ENCODE assay signal across 16 cellular contexts in the genomic region with DNA sequence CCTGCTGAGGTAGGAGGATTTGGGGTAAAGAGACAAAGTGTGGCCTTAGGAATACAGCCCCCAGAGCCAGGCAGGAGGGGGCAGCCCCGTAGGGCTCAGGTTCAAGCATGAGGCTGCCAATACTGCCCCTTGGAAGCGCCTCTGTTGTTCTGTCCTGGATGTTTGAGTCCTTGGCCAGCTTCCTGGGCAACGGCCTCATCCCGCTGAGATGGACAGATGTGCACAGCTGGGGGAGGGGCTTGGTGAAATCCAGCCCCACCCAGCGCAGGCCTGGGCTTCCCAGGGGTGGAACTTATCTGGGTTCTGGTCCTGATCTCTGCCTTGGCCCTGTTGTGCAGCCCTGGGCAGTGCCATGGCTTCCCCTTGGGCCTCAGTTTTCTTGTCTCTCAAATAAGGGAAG. TPM values are rescaled to one million over a fixed set of nuclear protein-coding genes. Genes with fewer than 3 reads are reported as not detected.
DNase-seq lines count a peak whose midpoint lies in the region; ATAC-seq and TF ChIP-seq lines count a peak whose summit lies in the region.
"Had no signal": no experiment of that assay in that cellular context is flagged by ENCODE, and none has a peak within 500 bp of the region (broad histone marks: within the 10 kb centered on the region; RNA-seq: fewer than 3 reads in every experiment).

No MANE protein-coding gene starts in this region.

- H3K9me2 ChIP-seq in GM23338 (ENCODE audit: insufficient read depth) = no peaks in the 10 kb centered on the region; the same call in 1 of the 2 replicates

- no peak overlapping the region for H3T11ph ChIP-seq in H9 (ENCODE audit: low read length)

- no CpG with 5 or more reads among the region's 5 CpGs for WGBS in H9 (ENCODE audit: extremely low coverage, insufficient read length, low lambda C conversion rate)
- no CpG with 5 or more reads among the region's 5 CpGs for WGBS in neuronal stem cell (ENCODE audit: extremely low coverage in 2 of 2, insufficient read length in 2 of 2, insufficient replicate concordance in 1 of 2), 2 donors

- H3K27me3 ChIP-seq in GM23338 (ENCODE audit: insufficient read depth) (no peaks in the 10 kb centered on the region), H9 (ENCODE audit: insufficient read depth, low read length) (no peaks in the 10 kb centered on the region), neuronal stem cell (ENCODE audit: control insufficient read depth in 3 of 3, insufficient read depth in 3 of 3, low read depth in 1 of 3, low read length in 3 of 3) (peaks cover 0 to 2% (median 0%) of the 10 kb centered on the region in 3 experiments)
- H3K27me3 ChIP-seq: BLaER1, Peyer's patch, SJSA1 had no signal

- H4K20me1 ChIP-seq in GM23338 (replicated peaks; ENCODE audit: insufficient read depth) (no peaks in the 10 kb centered on the region), H9 (ENCODE audit: control insufficient read depth, insufficient read depth, insufficient read length) (peaks cover 3% of the 10 kb centered on the region)
- H4K20me1 ChIP-seq: BLaER1 had no signal

- H4K5ac ChIP-seq in H9 (ENCODE audit: insufficient read length, low read depth, low read length) = no peak overlapping the region

- H3K36me3 Mint-ChIP-seq in GM23338 (ENCODE audit: low read depth) (no peaks in the 10 kb centered on the region), H9 (ENCODE audit: insufficient read depth in 1 of 3, low read depth in 3 of 3) (no peaks in the 10 kb centered on the region; a peak in 1 of 7 replicates)

- H2BK20ac ChIP-seq in H9 (ENCODE audit: low read depth, low read length, poor library complexity, severe bottlenecking) = no peak overlapping the region

- no peaks in the 10 kb centered on the region; the same call in 2 of the 3 replicates for H3K9me3 Mint-ChIP-seq in GM23338
- H3K9me3 Mint-ChIP-seq in H9 = peaks cover 3% of the 10 kb centered on the region in 2 experiments; a peak in 2 of 5 replicates
- H3K9me3 Mint-ChIP-seq: CD4-positive, alpha-beta T cell had no signal

- H4K8ac ChIP-seq in H9 (replicated peaks; ENCODE audit: insufficient read length, low read depth, low read length) (no peak overlapping the region), neuronal stem cell (ENCODE audit: low read depth, low read length) (peak overlapping the region; percentile 19)

- H3F3A ChIP-seq in GM23338 (replicated peaks; ENCODE audit: low read depth) = 0 out of 2 replicates have a peak, but pooled peaks cover 6% of the 10 kb centered on the region

- TF ChIP-seq CTCF in GM23338 (conservative IDR thresholded peaks at IDR 0.05; ENCODE audit: low read depth in 2 of 2) (no peak), H9 (conservative IDR thresholded peaks at IDR 0.05) (no peak), choroid plexus epithelial cell (conservative IDR thresholded peaks at IDR 0.05; ENCODE audit: low read depth, low read length) (no peak)

- H3K4me3 Mint-ChIP-seq in GM23338 = no peak overlapping the region
- H3K4me3 Mint-ChIP-seq in H9 = no peak overlapping the region
- H3K4me3 Mint-ChIP-seq: CD4-positive, alpha-beta T cell had no signal

- H3K23me2 ChIP-seq in H9 (ENCODE audit: insufficient read length, low read depth, low read length, poor library complexity, severe bottlenecking) = no peaks in the 10 kb centered on the region

- H2BK120ac ChIP-seq in H9 (ENCODE audit: low read depth, low read length, poor library complexity, severe bottlenecking) (no peak overlapping the region), neuronal stem cell (ENCODE audit: low read depth, low read length) (no peak overlapping the region)

- DNase-seq in GM23338 (ENCODE audit: low spot score) (no peak), H9 (no peak), choroid plexus epithelial cell (ENCODE audit: low read depth) (peak; percentile 18), neuronal stem cell (ENCODE audit: low spot score) (no peak), epidermal melanocyte (ENCODE audit: insufficient read length, low spot score) (no peak), NCI-H345 (lab: John Stamatoyannopoulos, UW) (no peak)
- DNase-seq: CD4-positive, alpha-beta T cell; COR-L47; GM23248; NCI-H1417; NCI-H1694 treated with DMSO at 0.1 percent for 48 hours; Peyer's patch had no signal

- H3K27ac Mint-ChIP-seq in GM23338 (no peak overlapping the region; the same call in 1 of the 2 replicates), H9 (no peak overlapping the region)
- H3K27ac Mint-ChIP-seq: CD4-positive, alpha-beta T cell had no signal

- no peak overlapping the region for H2AK5ac ChIP-seq in H9 (ENCODE audit: insufficient read length, low read length)
- peak overlapping the region; percentile 66 for H2AK5ac ChIP-seq in neuronal stem cell (ENCODE audit: low read depth, low read length)

- H2BK15ac ChIP-seq in H9 (ENCODE audit: low read depth, low read length) (no peak overlapping the region), neuronal stem cell (ENCODE audit: low read length) (peak overlapping the region; percentile 22)

- no peak overlapping the region for H3K4ac ChIP-seq in H9 (ENCODE audit: low read depth, low read length)
- H3K4ac ChIP-seq in neuronal stem cell (ENCODE audit: low read length) = no peak overlapping the region

- no peak overlapping the region for H3K56ac ChIP-seq in H9 (ENCODE audit: insufficient read length, low read depth, low read length)

- H3K27me3 Mint-ChIP-seq in GM23338 (ENCODE audit: insufficient read depth, low read depth, poor library complexity) (peaks cover 8% of the 10 kb centered on the region), H9 (ENCODE audit: low read depth) (peaks cover 5% of the 10 kb centered on the region)
- H3K27me3 Mint-ChIP-seq: CD4-positive, alpha-beta T cell had no signal

- H3K14ac ChIP-seq in H9 (ENCODE audit: insufficient read depth, low read length) (peak overlapping the region; percentile 18; the same call in 1 of the 2 replicates), neuronal stem cell (ENCODE audit: low read length) (no peak overlapping the region)

- peaks cover 11% of the 10 kb centered on the region for H3K4me1 ChIP-seq in GM23338 (ENCODE audit: insufficient read depth)
- peaks cover 5% of the 10 kb centered on the region; the same call in 1 of the 2 replicates for H3K4me1 ChIP-seq in H9 (ENCODE audit: insufficient read depth, low read length)
- peaks cover 16 to 21% of the 10 kb centered on the region in 2 donors for H3K4me1 ChIP-seq in neuronal stem cell (ENCODE audit: control insufficient read depth in 2 of 2, insufficient read depth in 1 of 2, low read depth in 1 of 2, low read length in 2 of 2)
- H3K4me1 ChIP-seq: Peyer's patch, SJSA1 had no signal

- H2BK12ac ChIP-seq in H9 (ENCODE audit: insufficient read length, low read depth, low read length) = no peak overlapping the region
- no peak overlapping the region for H2BK12ac ChIP-seq in neuronal stem cell (ENCODE audit: low read length)

- H3K79me2 ChIP-seq in GM23338 (replicated peaks; ENCODE audit: insufficient read depth) (no peaks in the 10 kb centered on the region), H9 (ENCODE audit: insufficient read depth, low read length) (no peaks in the 10 kb centered on the region)

- H2AFZ ChIP-seq in GM23338 (peak overlapping the region; percentile 78; the same call in 1 of the 2 replicates), H9 (ENCODE audit: low read length) (no peak overlapping the region), neuronal stem cell (ENCODE audit: low read length) (peak overlapping the region; percentile 84)
- H2AFZ ChIP-seq: GM23248 had no signal

- H3K23ac ChIP-seq in H9 (ENCODE audit: insufficient read length, low read depth, low read length) (no peak overlapping the region), neuronal stem cell (ENCODE audit: low read depth, low read length, poor library complexity) (peak overlapping the region; percentile 76)

- ATAC-seq in GM23338 (no peak), GM18498 (IDR thresholded peaks at IDR 0.05; ENCODE audit: unreplicated experiment) (no peak)

- H3K4me3 ChIP-seq in GM23338 = no peak overlapping the region
- no peak overlapping the region for H3K4me3 ChIP-seq in choroid plexus epithelial cell (ENCODE audit: low read depth, low read length)
- no peak overlapping the region for H3K4me3 ChIP-seq in neuronal stem cell (ENCODE audit: low read length in 2 of 2)
- H3K4me3 ChIP-seq: BLaER1, GM23248, Peyer's patch, SJSA1 had no signal

- no peak overlapping the region for H3K18ac ChIP-seq in H9 (ENCODE audit: insufficient read length, low read depth, low read length)
- H3K18ac ChIP-seq in neuronal stem cell (ENCODE audit: low read length) = no peak overlapping the region

- H2BK5ac ChIP-seq in H9 (ENCODE audit: insufficient read length, low read length) (no peak overlapping the region), neuronal stem cell (ENCODE audit: low read length) (no peak overlapping the region)

- H3K79me1 ChIP-seq in H9 (ENCODE audit: insufficient read depth, low read depth, low read length, poor library complexity, severe bottlenecking) (no peaks in the 10 kb centered on the region), neuronal stem cell (ENCODE audit: low read depth, low read length) (no peaks in the 10 kb centered on the region)

- peaks cover 24% of the 10 kb centered on the region for H3K4me1 Mint-ChIP-seq in GM23338
- H3K4me1 Mint-ChIP-seq in H9 = peaks cover 23 to 37% of the 10 kb centered on the region in 2 experiments

- H3K36me3 ChIP-seq in GM23338 (ENCODE audit: insufficient read depth) (no peaks in the 10 kb centered on the region), neuronal stem cell (replicated peaks in 1 of 2; ENCODE audit: control insufficient read depth in 2 of 2, insufficient read depth in 2 of 2, low read length in 2 of 2) (no peaks in the 10 kb centered on the region)
- H3K36me3 ChIP-seq: BLaER1, Peyer's patch, SJSA1 had no signal

- H3K27ac ChIP-seq in GM23338 (ENCODE audit: low read depth) = no peak overlapping the region
- no peak overlapping the region for H3K27ac ChIP-seq in H9 (ENCODE audit: insufficient read length, low read depth, low read length)
- H3K27ac ChIP-seq in neuronal stem cell (replicated peaks; ENCODE audit: low read length) = no peak overlapping the region
- H3K27ac ChIP-seq: BLaER1, GM23248, Peyer's patch, SJSA1 had no signal

- H3K9ac ChIP-seq in H9 (ENCODE audit: extremely low read depth, insufficient read length, low read length) (no peak overlapping the region), neuronal stem cell (ENCODE audit: low read depth, low read length, poor library complexity) (no peak overlapping the region)
- H3K9ac ChIP-seq: BLaER1, GM23248 had no signal

- no peaks in the 10 kb centered on the region for H3K9me3 ChIP-seq in H9 (ENCODE audit: control insufficient read depth, low read depth, low read length)
- peaks cover 0 to 6% of the 10 kb centered on the region in 2 donors for H3K9me3 ChIP-seq in neuronal stem cell (replicated peaks in 1 of 2; ENCODE audit: control insufficient read depth in 2 of 2, insufficient read depth in 1 of 2, low read depth in 1 of 2, low read length in 2 of 2)
- H3K9me3 ChIP-seq: BLaER1, Peyer's patch, SJSA1 had no signal

- H4K91ac ChIP-seq in H9 (ENCODE audit: insufficient read length, low read depth, low read length) (no peak overlapping the region), neuronal stem cell (ENCODE audit: low read depth, low read length, poor library complexity) (no peak overlapping the region)

- H3K4me2 ChIP-seq in GM23338 = no peak overlapping the region
- no peak overlapping the region for H3K4me2 ChIP-seq in H9 (ENCODE audit: insufficient read depth, insufficient read length, low read length)
- H3K4me2 ChIP-seq in neuronal stem cell (ENCODE audit: insufficient read depth, low read length, poor library complexity, severe bottlenecking) = no peak overlapping the region
- H3K4me2 ChIP-seq: BLaER1 had no signal

RNA-seq across cellular contexts. Expression of a gene that starts 34.8 kb away (rescaled TPM):
- total RNA-seq in GM23338 (2014; rRNA removed; shearing (Covaris generic)) = 11.6 and 13.6 TPM in 2 replicates
- 5.4 and 5.9 TPM in 2 replicates for polyA plus RNA-seq in GM23338 (2016; fragmentation: Nextera tagmentation; extraction: Ambion mirVana)
- 9.3 and 9.9 TPM in 2 replicates for total RNA-seq in H9 (2021)
- 7.3 TPM for polyA plus RNA-seq in neuronal stem cell (2013, experiment 1 of 2)
- 7.1 TPM for polyA plus RNA-seq in neuronal stem cell (2013, experiment 2 of 2)
- total RNA-seq: MCF 10A, SJSA1 had no signal

RNA-seq across cellular contexts. Expression of a gene that starts 38.4 kb away (rescaled TPM):
- 17.1 and 22.7 TPM in 2 replicates for total RNA-seq in GM23338 (2014; rRNA removed; shearing (Covaris generic))
- polyA plus RNA-seq in GM23338 (2016; fragmentation: Nextera tagmentation; extraction: Ambion mirVana) = 6.5 and 9.6 TPM in 2 replicates
- 15.7 and 18.9 TPM in 2 replicates for total RNA-seq in H9 (2021)
- polyA plus RNA-seq in neuronal stem cell (2013, experiment 1 of 2) = 5.0 TPM
- polyA plus RNA-seq in neuronal stem cell (2013, experiment 2 of 2) = 5.4 TPM
